ENCODE assay signal across 13 cellular contexts in the genomic region with DNA sequence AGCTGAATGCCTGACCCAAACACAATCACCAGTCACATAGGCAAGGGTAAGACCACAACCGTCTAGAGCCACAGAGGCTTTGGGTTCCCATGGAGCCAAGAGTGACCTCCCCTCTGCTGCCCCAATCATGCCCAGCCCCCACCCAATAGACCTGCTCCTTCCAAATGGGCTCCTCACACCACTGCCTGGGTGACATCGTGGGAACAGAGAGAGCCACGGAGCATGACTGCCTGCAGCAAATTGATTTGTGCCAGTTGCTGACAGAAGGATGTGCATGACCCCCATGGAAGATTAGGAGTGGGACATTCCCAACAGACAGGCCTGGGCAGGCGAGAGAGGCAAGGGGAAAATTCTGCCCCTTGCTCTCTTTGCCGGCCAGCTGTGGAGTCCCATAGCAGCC.
DNase-seq lines count a peak whose midpoint lies in the region; ATAC-seq and TF ChIP-seq lines count a peak whose summit lies in the region.
"Had no signal": no experiment of that assay in that cellular context is flagged by ENCODE, and none has a peak within 500 bp of the region (broad histone marks: within the 10 kb centered on the region; RNA-seq: fewer than 3 reads in every experiment).

No MANE protein-coding gene starts in this region.

- H3K27me3 ChIP-seq in foreskin keratinocyte = no peaks in the 10 kb centered on the region
- H3K27me3 ChIP-seq: Peyer's patch had no signal

- H3K27ac ChIP-seq in foreskin keratinocyte = peak overlapping the region; percentile 77
- H3K27ac ChIP-seq: Peyer's patch had no signal

- DNase-seq in Daoy (ENCODE audit: low read depth) = peak; percentile 33
- peak; percentile 67 for DNase-seq in NCI-H69 (lab: John Stamatoyannopoulos, UW)
- no peak for DNase-seq in foreskin keratinocyte
- no peak for DNase-seq in neural crest cell (ENCODE audit: low read depth, low spot score)
- DNase-seq in stimulated activated naive CD8-positive, alpha-beta T cell treated with anti-CD3 and anti-CD28 coated beads, Interleukin-15, Interleukin-2, amounts not matched to agents 100 U/mL and 50 U/mL, for 24 hours = no peak
- DNase-seq: NCI-H1436 treated with DMSO at 0.1 percent for 48 hours, NCI-H446, NCI-H748 treated with DMSO at 0.1 percent for 48 hours, Peyer's patch had no signal

- no peaks in the 10 kb centered on the region for H3K9me3 Mint-ChIP-seq in neural crest cell
- H3K9me3 Mint-ChIP-seq: IgD-negative memory B cell had no signal

- no peak for TF ChIP-seq CTCF in foreskin keratinocyte (conservative IDR thresholded peaks at IDR 0.05)
- TF ChIP-seq CTCF in neural crest cell (conservative IDR thresholded peaks at IDR 0.05) = no peak

- no peaks in the 10 kb centered on the region for H3K27me3 Mint-ChIP-seq in neural crest cell (ENCODE audit: low read depth)

- H3K4me1 ChIP-seq in foreskin keratinocyte = no peaks in the 10 kb centered on the region
- H3K4me1 ChIP-seq: Peyer's patch had no signal

- H3K27ac Mint-ChIP-seq in neural crest cell (ENCODE audit: unreplicated experiment) = peak overlapping the region; percentile 47
- H3K27ac Mint-ChIP-seq: IgD-negative memory B cell had no signal

- H3K4me3 Mint-ChIP-seq in neural crest cell = no peak overlapping the region
- H3K4me3 Mint-ChIP-seq: IgD-negative memory B cell had no signal

- ATAC-seq in foreskin keratinocyte = peak; percentile 29
- ATAC-seq in GM18861 (IDR thresholded peaks at IDR 0.05; ENCODE audit: unreplicated experiment) = no peak
- no peak for ATAC-seq in GM21529 (IDR thresholded peaks at IDR 0.05; ENCODE audit: unreplicated experiment)
- ATAC-seq in stimulated activated naive CD8-positive, alpha-beta T cell treated with anti-CD3 and anti-CD28 coated beads, Interleukin-15, Interleukin-2, amounts not matched to agents 100 U/mL and 50 U/mL, for 24 hours = no peak
- ATAC-seq: HCT116 had no signal

- H3K4me1 Mint-ChIP-seq in neural crest cell = peaks cover 8% of the 10 kb centered on the region

- no peaks in the 10 kb centered on the region for H3K36me3 Mint-ChIP-seq in neural crest cell (ENCODE audit: low read depth)
- H3K36me3 Mint-ChIP-seq: IgD-negative memory B cell had no signal

Comparison
In these comparisons a context has a peak if more than half of its experiments do, and no peak if none do; other contexts are left out.
1. DNase-seq: peak in Daoy (single experiment) and NCI-H69 (single experiment); none in foreskin keratinocyte (0 of 2), neural crest cell (single experiment) and stimulated activated naive CD8-positive, alpha-beta T cell treated with anti-CD3 and anti-CD28 coated beads, Interleukin-15, Interleukin-2, amounts not matched to agents 100 U/mL and 50 U/mL, for 24 hours (single experiment).